Comparison of ENCODE assay signal across 22 cellular contexts in the genomic region with DNA sequence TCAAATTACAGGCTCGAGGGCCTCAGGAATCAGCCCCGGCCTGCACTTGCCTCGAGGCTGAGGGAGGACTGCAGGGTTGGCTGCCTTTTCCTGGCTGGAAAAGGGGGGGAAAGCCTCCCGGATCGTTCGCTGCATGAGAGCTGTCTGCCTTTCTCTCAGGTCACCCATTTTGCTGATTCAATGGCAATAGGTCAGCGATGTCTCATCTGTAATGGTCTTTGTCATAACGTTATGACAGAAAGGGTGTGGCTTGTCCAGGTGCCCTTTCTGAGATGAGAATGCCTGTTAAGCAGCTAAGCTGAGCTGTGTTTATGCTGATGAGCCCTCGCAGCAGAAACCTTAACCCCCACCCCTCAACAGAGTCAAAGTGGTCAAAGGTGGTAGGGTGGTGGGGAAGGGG.
DNase-seq lines count a peak whose midpoint lies in the region; ATAC-seq and TF ChIP-seq lines count a peak whose summit lies in the region.
"Had no signal": no experiment of that assay in that cellular context is flagged by ENCODE, and none has a peak within 500 bp of the region (broad histone marks: within the 10 kb centered on the region; RNA-seq: fewer than 3 reads in every experiment).

No MANE protein-coding gene starts in this region.

- H3K27me3 Mint-ChIP-seq in stimulated activated naive CD8-positive, alpha-beta T cell treated with anti-CD3 and anti-CD28 coated beads, Interleukin-15, amount 100 ng/mL, for 72 hours = peaks cover 2% of the 10 kb centered on the region

- peaks cover 8% of the 10 kb centered on the region for H3K4me1 ChIP-seq in RWPE2 (ENCODE audit: insufficient read depth, poor library complexity, severe bottlenecking)
- H3K4me1 ChIP-seq in iPS-15b (ENCODE audit: control insufficient read depth, insufficient read depth, low read length) = peaks cover 12% of the 10 kb centered on the region
- H3K4me1 ChIP-seq in thyroid gland = peaks cover 0 to 10% of the 10 kb centered on the region in 2 donors
- H3K4me1 ChIP-seq in spleen = no peaks in the 10 kb centered on the region
- no peaks in the 10 kb centered on the region for H3K4me1 ChIP-seq in uterus
- no peaks in the 10 kb centered on the region for H3K4me1 ChIP-seq in vagina
- H3K4me1 ChIP-seq: heart right ventricle had no signal

- ATAC-seq in stimulated activated naive CD8-positive, alpha-beta T cell treated with anti-CD3 and anti-CD28 coated beads, Interleukin-15, Interleukin-2, amounts not matched to agents 100 U/mL and 50 U/mL, for 24 hours = peak; percentile 52
- ATAC-seq in stimulated activated naive CD8-positive, alpha-beta T cell treated with anti-CD3 and anti-CD28 coated beads, Interleukin-15, amount 100 ng/mL, for 72 hours = no peak
- peak; percentile 81 for ATAC-seq in RWPE2 (ENCODE audit: low read depth)
- ATAC-seq: activated CD4-positive, CD25-positive, alpha-beta regulatory T cell treated with anti-CD3 and anti-CD28 coated beads, Interleukin-2, amount 50 U/mL, for 24 hours; activated naive CD4-positive, alpha-beta T cell treated with anti-CD3 and anti-CD28 coated beads, Interleukin-2, amount 50 U/mL, for 72 hours; activated T-cell treated with anti-CD3 and anti-CD28 coated beads, Interleukin-2, amount 50 U/mL, for 72 hours; heart right ventricle had no signal

- TF ChIP-seq POLR2A in thyroid gland (IDR thresholded peaks at IDR 0.05) (no peak), spleen (IDR thresholded peaks at IDR 0.05) (no peak), uterus (IDR thresholded peaks at IDR 0.05) (no peak), vagina (IDR thresholded peaks at IDR 0.05) (no peak)

- no peak overlapping the region for H3K4me3 ChIP-seq in RWPE2 (ENCODE audit: severe bottlenecking)
- H3K4me3 ChIP-seq in iPS-15b (ENCODE audit: low read depth, low read length) = peak overlapping the region; percentile 27
- H3K4me3 ChIP-seq in thyroid gland (replicated peaks in 1 of 3) = no peak overlapping the region
- H3K4me3 ChIP-seq in spleen = no peak overlapping the region
- H3K4me3 ChIP-seq in uterus = no peak overlapping the region
- no peak overlapping the region for H3K4me3 ChIP-seq in vagina
- H3K4me3 ChIP-seq: heart right ventricle had no signal

- H3K9me3 ChIP-seq in RWPE2 (ENCODE audit: severe bottlenecking) (no peaks in the 10 kb centered on the region), iPS-15b (ENCODE audit: control insufficient read depth, insufficient read depth, low read length) (no peaks in the 10 kb centered on the region), thyroid gland (no peaks in the 10 kb centered on the region), spleen (peaks cover 0 to 5% (median 0%) of the 10 kb centered on the region in 8 donors), uterus (no peaks in the 10 kb centered on the region), vagina (no peaks in the 10 kb centered on the region)

- H3K36me3 ChIP-seq in RWPE2 (ENCODE audit: low read depth) (no peaks in the 10 kb centered on the region), iPS-15b (ENCODE audit: control insufficient read depth, insufficient read depth, low read length) (no peaks in the 10 kb centered on the region), thyroid gland (no peaks in the 10 kb centered on the region), spleen (no peaks in the 10 kb centered on the region), uterus (no peaks in the 10 kb centered on the region), vagina (no peaks in the 10 kb centered on the region)
- H3K36me3 ChIP-seq: heart right ventricle had no signal

- no peak overlapping the region for H3K27ac Mint-ChIP-seq in stimulated activated naive CD8-positive, alpha-beta T cell treated with anti-CD3 and anti-CD28 coated beads, Interleukin-15, amount 100 ng/mL, for 72 hours
- H3K27ac Mint-ChIP-seq: activated naive CD4-positive, alpha-beta T cell treated with anti-CD3 and anti-CD28 coated beads, Interleukin-2, amount 50 U/mL, for 72 hours; activated T-cell treated with anti-CD3 and anti-CD28 coated beads, Interleukin-2, amount 50 U/mL, for 72 hours; B cell had no signal

- DNase-seq in stimulated activated naive CD8-positive, alpha-beta T cell treated with anti-CD3 and anti-CD28 coated beads, Interleukin-15, Interleukin-2, amounts not matched to agents 100 U/mL and 50 U/mL, for 24 hours = no peak
- DNase-seq in stimulated activated naive CD8-positive, alpha-beta T cell treated with anti-CD3 and anti-CD28 coated beads, Interleukin-15, amount 100 ng/mL, for 72 hours = no peak
- DNase-seq in RWPE2 (ENCODE audit: low spot score) (no peak), thyroid gland (peak; percentile 48 to 55), spleen (no peak), uterus (no peak), vagina (ENCODE audit: extremely low spot score in 2 of 2) (no peak)
- DNase-seq: activated CD8-positive, alpha-beta memory T cell treated with anti-CD3 and anti-CD28 coated beads for 24 hours; activated T-cell treated with anti-CD3 and anti-CD28 coated beads, Interleukin-2, amount 50 U/mL, for 72 hours; COR-L47; heart right ventricle; MM.1S; NCI-H1436 treated with DMSO at 0.1 percent for 48 hours; NCI-H2171 treated with DMSO at 0.1 percent for 48 hours; occipital lobe; retina; stimulated activated CD4-positive, alpha-beta T cell treated with anti-CD3 and anti-CD28 coated beads, Interleukin-12 subunit alpha, Interleukin-12 subunit beta, amount 100 ng/mL, for 4 hours; T1000 had no signal

- peaks cover 4 to 9% of the 10 kb centered on the region in 2 donors for H3K9me3 Mint-ChIP-seq in stimulated activated naive CD8-positive, alpha-beta T cell treated with anti-CD3 and anti-CD28 coated beads, Interleukin-15, amount 100 ng/mL, for 72 hours

- H3K27ac ChIP-seq in RWPE2 (ENCODE audit: poor library complexity, severe bottlenecking) (peak overlapping the region; percentile 29), thyroid gland (no peak overlapping the region), spleen (no peak overlapping the region), uterus (no peak overlapping the region), vagina (no peak overlapping the region)
- H3K27ac ChIP-seq: heart right ventricle had no signal

- WGBS in thyroid gland, 2 donors = 21 to 23% methylated on average over 9 of the region's 9 CpGs
- WGBS in spleen, 5 donors = 53 to 77% (median 68%) methylated on average over 9 of the region's 9 CpGs

- H3K27me3 ChIP-seq in RWPE2 (ENCODE audit: insufficient read depth, poor library complexity, severe bottlenecking) = no peaks in the 10 kb centered on the region
- no peaks in the 10 kb centered on the region for H3K27me3 ChIP-seq in iPS-15b (ENCODE audit: control insufficient read depth, insufficient read depth, low read length)
- no peaks in the 10 kb centered on the region for H3K27me3 ChIP-seq in thyroid gland
- H3K27me3 ChIP-seq in spleen (replicated peaks in 1 of 7) = peaks cover 0 to 13% (median 0%) of the 10 kb centered on the region in 7 donors
- no peaks in the 10 kb centered on the region for H3K27me3 ChIP-seq in uterus
- no peaks in the 10 kb centered on the region for H3K27me3 ChIP-seq in vagina

- H3K4me3 Mint-ChIP-seq in stimulated activated naive CD8-positive, alpha-beta T cell treated with anti-CD3 and anti-CD28 coated beads, Interleukin-15, amount 100 ng/mL, for 72 hours = no peak overlapping the region
- H3K4me3 Mint-ChIP-seq: activated T-cell treated with anti-CD3 and anti-CD28 coated beads, Interleukin-2, amount 50 U/mL, for 72 hours; B cell had no signal

- no peak for TF ChIP-seq CTCF in RWPE2 (IDR thresholded peaks at IDR 0.05; ENCODE audit: poor library complexity, severe bottlenecking)
- TF ChIP-seq CTCF in thyroid gland (IDR thresholded peaks at IDR 0.05) = no peak
- no peak for TF ChIP-seq CTCF in spleen (IDR thresholded peaks at IDR 0.05 in 8 of 11, conservative IDR thresholded peaks at IDR 0.05 in 3 of 11)
- TF ChIP-seq CTCF in uterus (IDR thresholded peaks at IDR 0.05) = no peak
- no peak for TF ChIP-seq CTCF in vagina (IDR thresholded peaks at IDR 0.05)

- H3K4me1 Mint-ChIP-seq in stimulated activated naive CD8-positive, alpha-beta T cell treated with anti-CD3 and anti-CD28 coated beads, Interleukin-15, amount 100 ng/mL, for 72 hours = no peaks in the 10 kb centered on the region
- H3K4me1 Mint-ChIP-seq: B cell had no signal

- no peak overlapping the region for H3K9ac ChIP-seq in iPS-15b (ENCODE audit: low read depth, low read length)

- intact Hi-C loops in thyroid gland (cut with DNase I) = no loop called here
- intact Hi-C loops in spleen (cut with DNase I; ENCODE audit: low total_unique reads) = no loop called here
- intact Hi-C loops in uterus (cut with DNase I; ENCODE audit: low total_unique reads) = no loop called here
- intact Hi-C loops in vagina (cut with DNase I) = no loop called here

Comparison
In these comparisons a context has a peak if more than half of its experiments do, and no peak if none do; other contexts are left out.
1. DNase-seq: peak in thyroid gland (2 of 2); none in stimulated activated naive CD8-positive, alpha-beta T cell treated with anti-CD3 and anti-CD28 coated beads, Interleukin-15, Interleukin-2, amounts not matched to agents 100 U/mL and 50 U/mL, for 24 hours (single experiment), stimulated activated naive CD8-positive, alpha-beta T cell treated with anti-CD3 and anti-CD28 coated beads, Interleukin-15, amount 100 ng/mL, for 72 hours (0 of 2), RWPE2 (single experiment), spleen (single experiment), uterus (0 of 2) and vagina (0 of 2).